In genomic region chr2:234564719-234565118, GRCh38 we compare ENCODE assay signal across 12 cellular contexts.
A peak's percentile ranks its signal among the peaks of the same experiment; 100 is the strongest.
DNase-seq lines count a peak whose midpoint lies in the region; ATAC-seq, FAIRE-seq and TF ChIP-seq lines count a peak whose summit lies in the region.
"Had no signal": no experiment of that assay in that cellular context is flagged by ENCODE, and none has a peak within 500 bp of the region (broad histone marks: within the 10 kb centered on the region; RNA-seq: fewer than 3 reads in every experiment).

No MANE protein-coding gene starts in this region.

- no peak overlapping the region for H3K9ac ChIP-seq in astrocyte (ENCODE audit: low read length)

- no peaks in the 10 kb centered on the region for H3K27me3 Mint-ChIP-seq in astrocyte (ENCODE audit: low read depth, unreplicated experiment)

- peaks cover 29% of the 10 kb centered on the region for H3K4me1 Mint-ChIP-seq in astrocyte (ENCODE audit: low read depth, unreplicated experiment)

- TF ChIP-seq CTCF in astrocyte (IDR thresholded peaks at IDR 0.05; ENCODE audit: insufficient read depth, low read depth, low read length) (peak; percentile 23), coronary artery (IDR thresholded peaks at IDR 0.05) (no peak)

- H3K4me2 ChIP-seq in astrocyte (ENCODE audit: low read length) = peak overlapping the region; percentile 34

- H2AFZ ChIP-seq in astrocyte (ENCODE audit: low read depth, low read length) = no peak overlapping the region

- H3K27ac ChIP-seq in astrocyte (ENCODE audit: low read depth, low read length) = no peak overlapping the region
- no peak overlapping the region for H3K27ac ChIP-seq in coronary artery
- H3K27ac ChIP-seq: gastroesophageal sphincter had no signal

- H3K36me3 ChIP-seq in astrocyte (ENCODE audit: insufficient read depth, low read length) = no peaks in the 10 kb centered on the region
- no peaks in the 10 kb centered on the region for H3K36me3 ChIP-seq in MG63
- H3K36me3 ChIP-seq: gastroesophageal sphincter had no signal

- no peaks in the 10 kb centered on the region for H3K9me3 Mint-ChIP-seq in astrocyte (ENCODE audit: unreplicated experiment)

- H3K9me3 ChIP-seq in astrocyte (ENCODE audit: insufficient read depth, low read depth, low read length) (no peaks in the 10 kb centered on the region), MG63 (no peaks in the 10 kb centered on the region)
- H3K9me3 ChIP-seq: gastroesophageal sphincter had no signal

- ATAC-seq in HG03039 (IDR thresholded peaks at IDR 0.05; ENCODE audit: unreplicated experiment) (no peak), GM19324 (IDR thresholded peaks at IDR 0.05; ENCODE audit: low FRiP score, unreplicated experiment) (no peak)
- ATAC-seq: gastroesophageal sphincter had no signal

- no peaks in the 10 kb centered on the region for H3K36me3 Mint-ChIP-seq in astrocyte (ENCODE audit: low read depth, unreplicated experiment)

- no peak overlapping the region for H3K27ac Mint-ChIP-seq in astrocyte (ENCODE audit: unreplicated experiment)

- no peaks in the 10 kb centered on the region for H3K79me2 ChIP-seq in astrocyte (ENCODE audit: insufficient read depth, low read length)

- H3K4me1 ChIP-seq in astrocyte (ENCODE audit: insufficient read depth, low read length) = peaks cover 5% of the 10 kb centered on the region
- H3K4me1 ChIP-seq: gastroesophageal sphincter had no signal

- DNase-seq in DMS79 (lab: John Stamatoyannopoulos, UW) = peak; percentile 69
- peak; percentile 23 for DNase-seq in NCI-H1694 (lab: John Stamatoyannopoulos, UW)
- no peak for DNase-seq in astrocyte (ENCODE audit: low read depth)
- DNase-seq in myocyte (ENCODE audit: low read depth) = peak; percentile 48
- no peak for DNase-seq in coronary artery (ENCODE audit: low spot score)
- no peak for DNase-seq in MG63
- DNase-seq: activated gamma-delta T cell treated with Interleukin-2 at 50 U/mL for 16 hours; stimulated activated naive CD4-positive, alpha-beta T cell treated with Interleukin-2 at 50 U/mL for 16 hours; T1000 had no signal

- no peak overlapping the region for H3K4me3 ChIP-seq in astrocyte (ENCODE audit: insufficient read depth, low read depth, low read length)
- H3K4me3 ChIP-seq in coronary artery = no peak overlapping the region
- no peak overlapping the region for H3K4me3 ChIP-seq in MG63
- H3K4me3 ChIP-seq: gastroesophageal sphincter had no signal

- no peaks in the 10 kb centered on the region for H4K20me1 ChIP-seq in astrocyte (ENCODE audit: insufficient read depth, low read length)

- FAIRE-seq in astrocyte (lab: Jason Lieb, UNC) = no peak

- H3K4me3 Mint-ChIP-seq in astrocyte (ENCODE audit: unreplicated experiment) = no peak overlapping the region

- H3K27me3 ChIP-seq in astrocyte (ENCODE audit: insufficient read depth, low read length) = no peaks in the 10 kb centered on the region
- H3K27me3 ChIP-seq in MG63 = no peaks in the 10 kb centered on the region

Comparison
In these comparisons a context has a peak if more than half of its experiments do, and no peak if none do; other contexts are left out.
1. DNase-seq: peak in DMS79 (single experiment), NCI-H1694 (single experiment) and myocyte (single experiment); none in astrocyte (single experiment), coronary artery (single experiment) and MG63 (single experiment).